ENCODE assay signal across 9 cellular contexts in genomic region chr10:11236234-11236633, GRCh38.
DNase-seq lines count a peak whose midpoint lies in the region; ATAC-seq and TF ChIP-seq lines count a peak whose summit lies in the region.
"Had no signal": no experiment of that assay in that cellular context is flagged by ENCODE, and none has a peak within 500 bp of the region (broad histone marks: within the 10 kb centered on the region; RNA-seq: fewer than 3 reads in every experiment).

No MANE protein-coding gene starts in this region.

- H4K20me1 ChIP-seq in BLaER1 = peaks cover 60% of the 10 kb centered on the region

- H3K27ac Mint-ChIP-seq in activated CD8-positive, alpha-beta T cell treated with anti-CD3 and anti-CD28 coated beads for 36 hours = peak overlapping the region; percentile 92

- no peaks in the 10 kb centered on the region for H3K27me3 Mint-ChIP-seq in activated CD8-positive, alpha-beta T cell treated with anti-CD3 and anti-CD28 coated beads for 36 hours

- ATAC-seq in GM19324 (IDR thresholded peaks at IDR 0.05; ENCODE audit: low FRiP score, unreplicated experiment) (peak; percentile 72), HG02981 (IDR thresholded peaks at IDR 0.05; ENCODE audit: unreplicated experiment) (peak; percentile 79), esophagus mucosa (no peak)
- peak; percentile 48 for ATAC-seq in activated CD8-positive, alpha-beta T cell treated with anti-CD3 and anti-CD28 coated beads for 36 hours

- no peaks in the 10 kb centered on the region for H3K9me3 Mint-ChIP-seq in activated CD8-positive, alpha-beta T cell treated with anti-CD3 and anti-CD28 coated beads for 36 hours

- H3K36me3 Mint-ChIP-seq in activated CD8-positive, alpha-beta T cell treated with anti-CD3 and anti-CD28 coated beads for 36 hours (ENCODE audit: low read depth) = peaks cover 71% of the 10 kb centered on the region

- POLR2A ChIA-PET in activated CD8-positive, alpha-beta T cell treated with anti-CD3 and anti-CD28 coated beads for 36 hours (lab: Charles Lee) = interaction anchor here (0.7 to 7.2 kb wide), 18 partner anchors 9 to 87 kb away, joined by 3 to 64 read pairs (median 7); no protein-coding TSS in a partner anchor

- peak overlapping the region; percentile 24; the same call in 1 of the 2 replicates for H3K27ac ChIP-seq in BLaER1
- H3K27ac ChIP-seq: HL-60 had no signal

- H3K4me1 ChIP-seq in BLaER1 = peaks cover 99% of the 10 kb centered on the region

- no peaks in the 10 kb centered on the region for H3K27me3 ChIP-seq in BLaER1

- H3K4me3 ChIP-seq in BLaER1 = no peak overlapping the region

- H3K4me3 Mint-ChIP-seq in activated CD8-positive, alpha-beta T cell treated with anti-CD3 and anti-CD28 coated beads for 36 hours = peak overlapping the region; percentile 20

- TF ChIP-seq CTCF in activated CD8-positive, alpha-beta T cell treated with anti-CD3 and anti-CD28 coated beads for 36 hours (IDR thresholded peaks at IDR 0.05) = no peak

- DNase-seq in activated CD8-positive, alpha-beta T cell treated with anti-CD3 and anti-CD28 coated beads for 36 hours = peak; percentile 57
- DNase-seq in NCI-H2171 treated with DMSO at 0.1 percent for 48 hours (lab: John Stamatoyannopoulos, UW) = no peak
- no peak for DNase-seq in SHP77 treated with DMSO at 0.1 percent for 48 hours (lab: John Stamatoyannopoulos, UW)
- DNase-seq in NCI-H345 treated with DMSO at 0.1 percent for 48 hours (lab: John Stamatoyannopoulos, UW; ENCODE audit: unreplicated experiment) = no peak

- H3K4me1 Mint-ChIP-seq in activated CD8-positive, alpha-beta T cell treated with anti-CD3 and anti-CD28 coated beads for 36 hours (ENCODE audit: low read depth) = peaks cover 95% of the 10 kb centered on the region

- CTCF ChIA-PET in activated CD8-positive, alpha-beta T cell treated with anti-CD3 and anti-CD28 coated beads for 36 hours (lab: Charles Lee) = interaction anchor here (0.8 to 2.0 kb wide), 8 partner anchors 9 to 72 kb away, joined by 3 to 14 read pairs (median 4); no protein-coding TSS in a partner anchor

- intact Hi-C loops in activated CD8-positive, alpha-beta T cell treated with anti-CD3 and anti-CD28 coated beads for 36 hours (cut with micrococcal nuclease) = loop anchor here (2.0 kb wide), 1 partner anchor 57 kb away; no protein-coding TSS in a partner anchor

- H3K9me3 ChIP-seq in BLaER1 = no peaks in the 10 kb centered on the region

- peak overlapping the region; percentile 93 for H3K4me2 ChIP-seq in BLaER1

- 0 out of 2 replicates have a peak overlapping the region, but pooled peaks have one; percentile 8 for H3K9ac ChIP-seq in BLaER1

- H3K36me3 ChIP-seq in BLaER1 = peaks cover 34% of the 10 kb centered on the region
